13 cellular contexts compared by ENCODE assay signal in the genomic region with DNA sequence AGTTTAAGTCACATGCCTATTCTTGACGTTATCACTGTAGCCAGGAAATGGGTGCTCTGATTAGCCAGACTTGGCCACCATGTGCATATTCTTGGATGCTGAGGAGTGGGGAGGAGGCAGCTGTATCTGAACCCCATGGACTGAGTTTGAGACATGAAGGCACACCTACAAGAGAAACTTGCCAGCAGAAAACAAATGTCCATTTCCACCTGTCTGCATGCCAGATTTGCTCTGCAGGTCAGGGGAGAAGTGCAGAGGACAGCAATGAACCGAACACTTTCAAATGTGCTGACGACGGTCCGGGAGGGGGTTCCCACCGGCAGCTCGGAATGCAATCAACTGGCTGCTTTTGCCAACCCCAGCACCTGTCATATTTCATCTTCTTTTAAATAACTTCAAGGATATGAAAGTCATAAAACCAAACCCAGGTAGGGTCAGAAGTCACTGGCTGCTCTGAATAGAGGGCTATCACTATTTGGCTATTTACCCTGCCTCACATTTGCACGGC.
A peak's percentile ranks its signal among the peaks of the same experiment; 100 is the strongest.
DNase-seq lines count a peak whose midpoint lies in the region; ATAC-seq and TF ChIP-seq lines count a peak whose summit lies in the region.
"Had no signal": no experiment of that assay in that cellular context is flagged by ENCODE, and none has a peak within 500 bp of the region (broad histone marks: within the 10 kb centered on the region; RNA-seq: fewer than 3 reads in every experiment).

No MANE protein-coding gene starts in this region.

- H3K9me2 ChIP-seq in SU-DHL-6 (replicated peaks; ENCODE audit: insufficient read depth, low read length) = no peaks in the 10 kb centered on the region

- POLR2A ChIA-PET in activated CD4-positive, alpha-beta T cell treated with anti-CD3 and anti-CD28 coated beads for 36 hours (lab: Charles Lee) = no interaction called here

- H2AK5ac ChIP-seq in H9 (ENCODE audit: insufficient read length, low read length) = no peak overlapping the region

- H3K9me3 ChIP-seq in H9 (ENCODE audit: control insufficient read depth, low read depth, low read length) = no peaks in the 10 kb centered on the region
- H3K9me3 ChIP-seq in SU-DHL-6 (ENCODE audit: insufficient read depth, low read length) = no peaks in the 10 kb centered on the region

- intact Hi-C loops in activated CD4-positive, alpha-beta T cell treated with anti-CD3 and anti-CD28 coated beads for 36 hours (cut with DNase I, micrococcal nuclease) = no loop called here

- no peak for TF ChIP-seq CTCF in H9 (conservative IDR thresholded peaks at IDR 0.05)
- TF ChIP-seq CTCF in SU-DHL-6 (IDR thresholded peaks at IDR 0.05; ENCODE audit: insufficient read depth, low read length, poor library complexity, severe bottlenecking) = no peak
- no peak for TF ChIP-seq CTCF in coronary artery (IDR thresholded peaks at IDR 0.05)

- ATAC-seq in HG02852 (IDR thresholded peaks at IDR 0.05; ENCODE audit: unreplicated experiment) = no peak
- no peak for ATAC-seq in activated CD4-positive, alpha-beta T cell treated with anti-CD3 and anti-CD28 coated beads for 36 hours
- ATAC-seq: HCT116 had no signal

- H3K27ac ChIP-seq in H9 (ENCODE audit: insufficient read length, low read depth, low read length) = no peak overlapping the region
- H3K27ac ChIP-seq in SU-DHL-6 (ENCODE audit: low read depth, low read length) = peak overlapping the region; percentile 99
- no peak overlapping the region for H3K27ac ChIP-seq in coronary artery

- H3K9ac ChIP-seq in H9 (ENCODE audit: extremely low read depth, insufficient read length, low read length) (no peak overlapping the region), SU-DHL-6 (ENCODE audit: low read length) (no peak overlapping the region)

- peaks cover 24% of the 10 kb centered on the region for H3F3A ChIP-seq in SU-DHL-6 (ENCODE audit: insufficient read depth)

- H3K27me3 Mint-ChIP-seq in H9 (ENCODE audit: low read depth) = peaks cover 4% of the 10 kb centered on the region
- peaks cover 5% of the 10 kb centered on the region for H3K27me3 Mint-ChIP-seq in activated CD4-positive, alpha-beta T cell treated with anti-CD3 and anti-CD28 coated beads for 36 hours
- H3K27me3 Mint-ChIP-seq: CD4-positive, alpha-beta memory T cell had no signal

- no peak overlapping the region for H2BK15ac ChIP-seq in H9 (ENCODE audit: low read depth, low read length)

- no peak overlapping the region for H4K5ac ChIP-seq in H9 (ENCODE audit: insufficient read length, low read depth, low read length)

- no peak overlapping the region for H2BK12ac ChIP-seq in H9 (ENCODE audit: insufficient read length, low read depth, low read length)

- H3K4me2 ChIP-seq in H9 (ENCODE audit: insufficient read depth, insufficient read length, low read length) (no peak overlapping the region), SU-DHL-6 (ENCODE audit: low read depth, low read length, poor library complexity, severe bottlenecking) (no peak overlapping the region)

- no peaks in the 10 kb centered on the region for H4K20me1 ChIP-seq in H9 (ENCODE audit: control insufficient read depth, insufficient read depth, insufficient read length)
- H4K20me1 ChIP-seq in SU-DHL-6 (ENCODE audit: low read depth, low read length) = no peaks in the 10 kb centered on the region

- H3K4ac ChIP-seq in H9 (ENCODE audit: low read depth, low read length) = no peak overlapping the region

- no peaks in the 10 kb centered on the region for H3K36me3 ChIP-seq in SU-DHL-6 (ENCODE audit: low read length)

- H3K4me3 Mint-ChIP-seq in H9 = no peak overlapping the region
- no peak overlapping the region for H3K4me3 Mint-ChIP-seq in activated CD4-positive, alpha-beta T cell treated with anti-CD3 and anti-CD28 coated beads for 36 hours
- H3K4me3 Mint-ChIP-seq: CD4-positive, alpha-beta memory T cell had no signal

- no peaks in the 10 kb centered on the region for H3K9me3 Mint-ChIP-seq in H9
- H3K9me3 Mint-ChIP-seq in activated CD4-positive, alpha-beta T cell treated with anti-CD3 and anti-CD28 coated beads for 36 hours (ENCODE audit: low read depth) = no peaks in the 10 kb centered on the region

- H4K8ac ChIP-seq in H9 (replicated peaks; ENCODE audit: insufficient read length, low read depth, low read length) = no peak overlapping the region

- H3K27ac Mint-ChIP-seq in H9 = no peak overlapping the region; a peak in 1 of 7 replicates
- no peak overlapping the region for H3K27ac Mint-ChIP-seq in activated CD4-positive, alpha-beta T cell treated with anti-CD3 and anti-CD28 coated beads for 36 hours

- no peak overlapping the region for H2BK5ac ChIP-seq in H9 (ENCODE audit: insufficient read length, low read length)

- no peak overlapping the region for H3K18ac ChIP-seq in H9 (ENCODE audit: insufficient read length, low read depth, low read length)

- peak; percentile 1 for DNase-seq in H9
- DNase-seq in coronary artery (ENCODE audit: low spot score) = peak; percentile 31
- DNase-seq in GOT3 (lab: John Stamatoyannopoulos, UW) = no peak
- DNase-seq in activated CD4-positive, alpha-beta T cell treated with anti-CD3 and anti-CD28 coated beads for 36 hours = no peak
- DNase-seq: Calu3; CD4-positive, alpha-beta memory T cell; COR-L47; DMS53; DMS79 treated with DMSO at 0.1 percent for 48 hours; H7 had no signal

- H3K27me3 ChIP-seq in H9 (ENCODE audit: insufficient read depth, low read length) (no peaks in the 10 kb centered on the region), SU-DHL-6 (ENCODE audit: low read length) (no peaks in the 10 kb centered on the region)

- no peaks in the 10 kb centered on the region for H3K36me3 Mint-ChIP-seq in H9 (ENCODE audit: insufficient read depth in 1 of 3, low read depth in 3 of 3)
- H3K36me3 Mint-ChIP-seq in activated CD4-positive, alpha-beta T cell treated with anti-CD3 and anti-CD28 coated beads for 36 hours (ENCODE audit: low read depth) = no peaks in the 10 kb centered on the region
- H3K36me3 Mint-ChIP-seq: CD4-positive, alpha-beta memory T cell had no signal

- H2BK20ac ChIP-seq in H9 (ENCODE audit: low read depth, low read length, poor library complexity, severe bottlenecking) = no peak overlapping the region

- H3K4me1 Mint-ChIP-seq in H9 = peaks cover 12 to 19% of the 10 kb centered on the region in 2 experiments
- H3K4me1 Mint-ChIP-seq in activated CD4-positive, alpha-beta T cell treated with anti-CD3 and anti-CD28 coated beads for 36 hours = no peaks in the 10 kb centered on the region
- H3K4me1 Mint-ChIP-seq: CD4-positive, alpha-beta memory T cell had no signal

- H3K79me1 ChIP-seq in H9 (ENCODE audit: insufficient read depth, low read depth, low read length, poor library complexity, severe bottlenecking) = no peaks in the 10 kb centered on the region

- no peak overlapping the region for H3K14ac ChIP-seq in H9 (ENCODE audit: insufficient read depth, low read length)

- no peak overlapping the region for H3K23ac ChIP-seq in H9 (ENCODE audit: insufficient read length, low read depth, low read length)

- H3K4me3 ChIP-seq in SU-DHL-6 (ENCODE audit: insufficient read depth, low read length, poor library complexity, severe bottlenecking) = no peak overlapping the region
- no peak overlapping the region for H3K4me3 ChIP-seq in coronary artery

- CTCF ChIA-PET in activated CD4-positive, alpha-beta T cell treated with anti-CD3 and anti-CD28 coated beads for 36 hours (lab: Charles Lee) = no interaction called here

- 0 out of 2 replicates have a peak, but pooled peaks cover 2% of the 10 kb centered on the region for H3K4me1 ChIP-seq in H9 (ENCODE audit: insufficient read depth, low read length)

- H3K23me2 ChIP-seq in H9 (ENCODE audit: insufficient read length, low read depth, low read length, poor library complexity, severe bottlenecking) = no peaks in the 10 kb centered on the region

- no CpG with 5 or more reads among the region's 8 CpGs for WGBS in H9 (ENCODE audit: extremely low coverage, insufficient read length, low lambda C conversion rate)

- H3K79me2 ChIP-seq in H9 (ENCODE audit: insufficient read depth, low read length) (no peaks in the 10 kb centered on the region), SU-DHL-6 (ENCODE audit: insufficient read depth, low read length) (no peaks in the 10 kb centered on the region)

- H4K91ac ChIP-seq in H9 (ENCODE audit: insufficient read length, low read depth, low read length) = no peak overlapping the region

- H3T11ph ChIP-seq in H9 (ENCODE audit: low read length) = no peak overlapping the region

- H3K56ac ChIP-seq in H9 (ENCODE audit: insufficient read length, low read depth, low read length) = no peak overlapping the region

- H2BK120ac ChIP-seq in H9 (ENCODE audit: low read depth, low read length, poor library complexity, severe bottlenecking) = no peak overlapping the region

- H2AFZ ChIP-seq in H9 (ENCODE audit: low read length) = no peak overlapping the region
- no peak overlapping the region for H2AFZ ChIP-seq in SU-DHL-6 (ENCODE audit: low read depth, low read length, severe bottlenecking)

Comparison
In these comparisons a context has a peak if more than half of its experiments do, and no peak if none do; other contexts are left out.
1. DNase-seq: peak in H9 (single experiment) and coronary artery (single experiment); none in GOT3 (single experiment) and activated CD4-positive, alpha-beta T cell treated with anti-CD3 and anti-CD28 coated beads for 36 hours (single experiment).